In the genomic region with DNA sequence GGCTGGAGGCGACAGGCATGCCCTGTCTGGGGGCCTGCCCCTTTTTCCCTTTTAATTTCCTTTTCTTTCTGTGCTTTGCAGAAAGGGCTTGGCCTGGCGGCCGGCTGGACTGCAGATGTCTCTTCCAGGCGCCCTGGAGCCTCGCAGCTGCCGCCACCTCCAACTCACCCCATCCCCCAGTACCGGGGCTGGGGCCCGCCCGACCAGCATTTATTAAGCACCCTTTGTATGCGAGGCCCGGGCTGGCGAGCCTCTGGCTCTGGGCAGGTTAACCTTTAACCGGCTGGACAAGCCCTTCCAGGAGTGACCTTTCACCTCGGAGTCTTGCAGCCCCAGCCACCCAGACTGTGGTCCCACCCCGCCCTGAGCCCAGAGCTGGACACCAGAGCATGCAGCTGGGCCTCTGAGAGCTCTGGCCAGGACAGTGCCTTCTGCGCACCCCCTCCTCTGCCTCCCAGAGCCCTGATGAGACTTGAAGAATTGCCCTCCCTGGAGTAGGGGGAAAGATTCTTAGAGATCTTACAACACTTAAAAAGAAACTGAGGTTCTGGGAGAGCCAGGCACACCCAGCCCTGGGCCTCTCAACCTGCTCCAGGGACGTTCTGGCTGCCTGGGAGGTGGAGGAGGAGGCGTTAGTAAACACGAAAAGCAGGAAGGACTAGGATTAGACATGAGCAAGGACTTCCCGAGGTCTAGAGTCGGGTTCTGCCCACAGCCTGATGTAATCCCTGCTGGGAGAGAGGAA, we compare ENCODE assay signal across 6 cellular contexts.
DNase-seq lines count a peak whose midpoint lies in the region; ATAC-seq and TF ChIP-seq lines count a peak whose summit lies in the region.

No MANE protein-coding gene starts in this region.

- H3K36me3 ChIP-seq in parathyroid adenoma (ENCODE audit: control insufficient read depth, insufficient read depth, low read length), result no peaks in the 10 kb centered on the region

- no peaks in the 10 kb centered on the region for H3K36me3 Mint-ChIP-seq in activated T-cell treated with anti-CD3 and anti-CD28 coated beads, Interleukin-2, amount 50 U/mL, for 24 hours (ENCODE audit: low read depth)

- peak overlapping the region; percentile 78 for H3K4me3 Mint-ChIP-seq in activated T-cell treated with anti-CD3 and anti-CD28 coated beads, Interleukin-2, amount 50 U/mL, for 24 hours

- H3K27ac ChIP-seq in coronary artery (peak overlapping the region; percentile 52 to 91), parathyroid adenoma (peak overlapping the region; percentile 75)

- no peak overlapping the region for H3K9ac ChIP-seq in parathyroid adenoma

- no peak for DNase-seq in activated T-cell treated with anti-CD3 and anti-CD28 coated beads, Interleukin-2, amount 50 U/mL, for 24 hours
- no peak for DNase-seq in activated T-cell treated with anti-CD3 and anti-CD28 coated beads, Interleukin-2, amount 50 U/mL, for 1 hour
- no peak for DNase-seq in coronary artery (ENCODE audit: low spot score)
- no peak for DNase-seq in Ammon's horn (ENCODE audit: low spot score)

- H3K27me3 Mint-ChIP-seq in activated T-cell treated with anti-CD3 and anti-CD28 coated beads, Interleukin-2, amount 50 U/mL, for 24 hours, result peaks cover 16% of the 10 kb centered on the region

- ATAC-seq in GM19023 (IDR thresholded peaks at IDR 0.05; ENCODE audit: unreplicated experiment), result no peak

- peaks cover 11% of the 10 kb centered on the region for H3K4me1 Mint-ChIP-seq in activated T-cell treated with anti-CD3 and anti-CD28 coated beads, Interleukin-2, amount 50 U/mL, for 24 hours (ENCODE audit: low read depth)

- no peaks in the 10 kb centered on the region for H3K9me3 ChIP-seq in parathyroid adenoma (ENCODE audit: control insufficient read depth, low read length)

- peaks cover 20% of the 10 kb centered on the region for H3K4me1 ChIP-seq in parathyroid adenoma

- H3K27me3 ChIP-seq in parathyroid adenoma (ENCODE audit: control insufficient read depth, insufficient read depth, low read length), result no peaks in the 10 kb centered on the region

- H3K27ac Mint-ChIP-seq in activated T-cell treated with anti-CD3 and anti-CD28 coated beads, Interleukin-2, amount 50 U/mL, for 24 hours, result peak overlapping the region; percentile 56

- H3K4me3 ChIP-seq in coronary artery (peak overlapping the region; percentile 98), parathyroid adenoma (ENCODE audit: low read depth, low read length) (peak overlapping the region; percentile 74)

- peak overlapping the region; percentile 94 for H2AFZ ChIP-seq in parathyroid adenoma

- peak overlapping the region; percentile 97 for H3K4me2 ChIP-seq in parathyroid adenoma (ENCODE audit: low read length)

- no peak for TF ChIP-seq CTCF in coronary artery (IDR thresholded peaks at IDR 0.05)
- no peak for TF ChIP-seq CTCF in parathyroid adenoma (IDR thresholded peaks at IDR 0.05)

- peaks cover 15% of the 10 kb centered on the region for H3K79me2 ChIP-seq in parathyroid adenoma

- H3K9me3 Mint-ChIP-seq in activated T-cell treated with anti-CD3 and anti-CD28 coated beads, Interleukin-2, amount 50 U/mL, for 24 hours, result no peaks in the 10 kb centered on the region
